8 cellular contexts compared by ENCODE assay signal in the genomic region with DNA sequence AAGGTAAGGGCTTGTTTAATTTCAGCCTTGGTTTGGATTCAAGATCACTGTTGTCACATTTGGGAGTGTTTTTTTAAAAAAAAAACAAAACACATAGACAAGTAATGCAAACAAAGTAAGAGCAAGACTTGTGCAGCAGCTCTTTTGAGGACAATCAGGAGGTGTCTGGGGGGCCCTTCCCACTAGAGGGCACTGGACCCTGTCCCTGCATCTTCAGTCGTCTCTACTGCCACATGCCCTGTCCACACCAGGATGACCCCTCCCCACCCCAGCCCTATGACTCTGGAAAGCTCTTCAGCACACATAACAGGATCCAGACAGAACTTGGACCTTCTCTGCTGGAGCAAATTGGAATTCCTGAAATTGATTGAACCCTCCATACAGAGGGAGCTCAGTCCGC.
A peak's percentile ranks its signal among the peaks of the same experiment; 100 is the strongest.
DNase-seq lines count a peak whose midpoint lies in the region; ATAC-seq and TF ChIP-seq lines count a peak whose summit lies in the region.

No MANE protein-coding gene starts in this region.

- intact Hi-C loops in heart right ventricle (cut with DNase I) = loop anchor here in 4 of 10 donors (2.0 to 5.0 kb wide), 4 partner anchors 41 to 124 kb away; a partner anchor contains a TSS

- ATAC-seq in HG03025 (IDR thresholded peaks at IDR 0.05; ENCODE audit: low FRiP score, unreplicated experiment) = peak; percentile 53
- peak; percentile 23 to 70 (median 64) for ATAC-seq in heart right ventricle
- ATAC-seq in stimulated activated naive B cell treated with anti-CD40 and anti-IgM and Interleukin-4, amounts not matched to agents 10 μg/mL and 1 μg/mL and 100 μg/mL, for 72 hours (replicated peaks) = peak; percentile 65 to 69

- H3K36me3 Mint-ChIP-seq in activated CD4-positive, alpha-beta T cell treated with anti-CD3 and anti-CD28 coated beads, Interleukin-2, amount 10 ng/mL, durations not matched to agents 7 days and 5 days (ENCODE audit: low read depth) = peaks cover 5% of the 10 kb centered on the region
- H3K36me3 Mint-ChIP-seq in stimulated activated naive B cell treated with anti-CD40 and anti-IgM and Interleukin-4, amounts not matched to agents 10 μg/mL and 1 μg/mL and 100 μg/mL, for 72 hours = peaks cover 4% of the 10 kb centered on the region in 2 donors

- peak; percentile 24 to 67 (median 59) for TF ChIP-seq CTCF in heart right ventricle (IDR thresholded peaks at IDR 0.05)

- no peak overlapping the region for H3K4me3 ChIP-seq in heart right ventricle

- no peaks in the 10 kb centered on the region for H3K27me3 Mint-ChIP-seq in activated CD4-positive, alpha-beta T cell treated with anti-CD3 and anti-CD28 coated beads, Interleukin-2, amount 10 ng/mL, durations not matched to agents 7 days and 5 days
- H3K27me3 Mint-ChIP-seq in stimulated activated naive B cell treated with anti-CD40 and anti-IgM and Interleukin-4, amounts not matched to agents 10 μg/mL and 1 μg/mL and 100 μg/mL, for 72 hours = no peaks in the 10 kb centered on the region

- H3K36me3 ChIP-seq in heart right ventricle = peaks cover 0 to 13% (median 0%) of the 10 kb centered on the region in 9 donors

- DNase-seq in NCI-H748 (lab: John Stamatoyannopoulos, UW; ENCODE audit: unreplicated experiment) = peak; percentile 14
- DNase-seq in NCI-H748 treated with DMSO at 0.1 percent for 48 hours (lab: John Stamatoyannopoulos, UW) = no peak
- peak; percentile 14 for DNase-seq in activated CD4-positive, alpha-beta T cell treated with anti-CD3 and anti-CD28 coated beads, Interleukin-2, amount 10 ng/mL, durations not matched to agents 7 days and 5 days
- DNase-seq in heart right ventricle = peak; percentile 24 to 51
- no peak for DNase-seq in stimulated activated naive B cell treated with anti-CD40 and anti-IgM and Interleukin-4, amounts not matched to agents 10 μg/mL and 1 μg/mL and 100 μg/mL, for 72 hours
- DNase-seq in OCI-M2 (lab: John Stamatoyannopoulos, UW; ENCODE audit: unreplicated experiment) = no peak
- DNase-seq in RPMI8226 = no peak

- no peaks in the 10 kb centered on the region for H3K9me3 ChIP-seq in heart right ventricle

- POLR2A ChIA-PET in activated CD4-positive, alpha-beta T cell treated with anti-CD3 and anti-CD28 coated beads, Interleukin-2, amount 10 ng/mL, durations not matched to agents 7 days and 5 days (lab: Charles Lee) = no interaction called here

- WGBS in heart right ventricle, 2 donors = 49 to 52% methylated on average over 2 of the region's 2 CpGs

- H3K27ac Mint-ChIP-seq in activated CD4-positive, alpha-beta T cell treated with anti-CD3 and anti-CD28 coated beads, Interleukin-2, amount 10 ng/mL, durations not matched to agents 7 days and 5 days = peak overlapping the region; percentile 71
- H3K27ac Mint-ChIP-seq in stimulated activated naive B cell treated with anti-CD40 and anti-IgM and Interleukin-4, amounts not matched to agents 10 μg/mL and 1 μg/mL and 100 μg/mL, for 72 hours = no peak overlapping the region

- H3K4me1 Mint-ChIP-seq in activated CD4-positive, alpha-beta T cell treated with anti-CD3 and anti-CD28 coated beads, Interleukin-2, amount 10 ng/mL, durations not matched to agents 7 days and 5 days = peaks cover 27% of the 10 kb centered on the region
- H3K4me1 Mint-ChIP-seq in stimulated activated naive B cell treated with anti-CD40 and anti-IgM and Interleukin-4, amounts not matched to agents 10 μg/mL and 1 μg/mL and 100 μg/mL, for 72 hours = no peaks in the 10 kb centered on the region

- H3K4me1 ChIP-seq in heart right ventricle = peaks cover 0 to 44% (median 16%) of the 10 kb centered on the region in 9 donors

- no peaks in the 10 kb centered on the region for H3K27me3 ChIP-seq in heart right ventricle

- no peaks in the 10 kb centered on the region for H3K9me3 Mint-ChIP-seq in activated CD4-positive, alpha-beta T cell treated with anti-CD3 and anti-CD28 coated beads, Interleukin-2, amount 10 ng/mL, durations not matched to agents 7 days and 5 days
- H3K9me3 Mint-ChIP-seq in stimulated activated naive B cell treated with anti-CD40 and anti-IgM and Interleukin-4, amounts not matched to agents 10 μg/mL and 1 μg/mL and 100 μg/mL, for 72 hours = no peaks in the 10 kb centered on the region

- H3K27ac ChIP-seq in heart right ventricle = peak overlapping the region in 8 of 10 donors; percentile 31 to 90 (median 86)

- H3K4me3 Mint-ChIP-seq in activated CD4-positive, alpha-beta T cell treated with anti-CD3 and anti-CD28 coated beads, Interleukin-2, amount 10 ng/mL, durations not matched to agents 7 days and 5 days = no peak overlapping the region
- no peak overlapping the region for H3K4me3 Mint-ChIP-seq in stimulated activated naive B cell treated with anti-CD40 and anti-IgM and Interleukin-4, amounts not matched to agents 10 μg/mL and 1 μg/mL and 100 μg/mL, for 72 hours

- CTCF ChIA-PET in activated CD4-positive, alpha-beta T cell treated with anti-CD3 and anti-CD28 coated beads, Interleukin-2, amount 10 ng/mL, durations not matched to agents 7 days and 5 days (lab: Charles Lee) = interaction anchor here (0.9 kb wide), 1 partner anchor 9 kb away, joined by 4 read pairs; no protein-coding TSS in a partner anchor

Comparison
In these comparisons a context has a peak if more than half of its experiments do, and no peak if none do; other contexts are left out.
1. DNase-seq: peak in NCI-H748 (single experiment), activated CD4-positive, alpha-beta T cell treated with anti-CD3 and anti-CD28 coated beads, Interleukin-2, amount 10 ng/mL, durations not matched to agents 7 days and 5 days (single experiment) and heart right ventricle (2 of 2); none in NCI-H748 treated with DMSO at 0.1 percent for 48 hours (single experiment), stimulated activated naive B cell treated with anti-CD40 and anti-IgM and Interleukin-4, amounts not matched to agents 10 μg/mL and 1 μg/mL and 100 μg/mL, for 72 hours (single experiment), OCI-M2 (single experiment) and RPMI8226 (single experiment).
2. Peak in every context shown above with its lines, with median percentiles within 50 percentile points of each other: ATAC-seq.